2 cellular contexts compared by ENCODE assay signal in the genomic region with DNA sequence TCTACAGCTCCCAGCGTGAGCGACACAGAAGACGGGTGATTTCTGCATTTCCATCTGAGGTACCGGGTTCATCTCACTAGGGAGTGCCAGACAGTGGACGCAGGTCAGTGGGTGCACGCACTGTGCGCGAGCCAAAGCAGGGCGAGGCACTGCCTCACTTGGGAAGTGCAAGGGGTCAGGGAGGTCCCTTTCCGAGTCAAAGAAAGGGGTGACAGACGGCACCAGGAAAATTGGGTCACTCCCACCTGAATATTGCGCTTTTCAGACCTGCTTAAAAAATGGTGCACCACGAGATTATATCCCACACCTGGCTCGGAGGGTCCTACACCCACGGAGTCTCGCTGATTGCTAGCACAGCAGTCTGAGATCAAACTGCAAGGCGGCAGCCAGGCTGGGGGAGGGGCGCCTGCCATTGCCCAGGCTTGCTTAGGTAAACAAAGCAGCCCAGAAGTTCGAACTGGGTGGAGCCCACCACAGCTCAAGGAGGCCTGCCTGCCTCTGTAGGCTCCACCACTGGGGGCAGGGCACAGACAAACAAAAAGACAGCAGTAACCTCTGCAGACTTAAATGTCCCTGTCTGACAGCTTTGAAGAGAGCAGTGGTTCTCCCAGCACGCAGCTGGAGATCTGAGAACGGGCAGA. TPM values are rescaled to one million over a fixed set of nuclear protein-coding genes. Genes with fewer than 3 reads are reported as not detected.
"Had no signal": no experiment of that assay in that cellular context is flagged by ENCODE, and none has a peak within 500 bp of the region (broad histone marks: within the 10 kb centered on the region; RNA-seq: fewer than 3 reads in every experiment).

No MANE protein-coding gene starts in this region.

RNA-seq across cellular contexts. Expression of a gene that starts 21.7 kb away (rescaled TPM):
- total RNA-seq: activated CD4-positive, alpha-beta T cell treated with anti-CD3 and anti-CD28 coated beads for 36 hours had no signal
- polyA plus RNA-seq: SK-N-SH had no signal
